In the genomic region with DNA sequence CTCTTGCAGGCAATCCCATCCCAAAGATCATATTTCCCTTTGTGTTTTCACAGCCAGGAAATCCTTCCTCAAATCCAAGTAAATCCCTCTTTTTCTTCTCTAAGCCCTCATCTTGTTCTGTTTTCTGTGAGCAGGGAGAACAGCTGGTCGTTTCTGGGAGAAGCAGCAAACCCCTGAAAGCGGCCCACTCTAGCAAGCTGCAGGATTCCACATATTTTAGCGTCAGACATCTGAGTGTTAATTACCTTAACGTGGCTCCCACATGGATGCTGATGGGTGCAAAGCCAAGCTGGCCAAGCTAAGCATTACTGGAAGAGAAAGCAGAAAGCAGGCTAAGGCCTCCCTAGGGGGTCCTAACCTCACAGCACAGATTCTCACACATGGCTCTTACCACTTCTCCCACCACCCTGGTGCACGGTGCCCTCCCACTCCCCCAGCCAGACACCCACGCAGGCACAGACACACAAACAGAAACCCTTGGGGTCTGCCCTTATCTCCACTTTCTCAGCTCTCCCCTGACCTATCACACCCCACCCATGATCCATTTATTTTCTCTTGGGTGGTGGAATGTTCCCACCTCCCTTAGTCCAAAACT, we compare ENCODE assay signal across 29 cellular contexts.
"Had no signal": no experiment of that assay in that cellular context is flagged by ENCODE, and none has a peak within 500 bp of the region (broad histone marks: within the 10 kb centered on the region; RNA-seq: fewer than 3 reads in every experiment).

No MANE protein-coding gene starts in this region.

- H3K36me3 Mint-ChIP-seq: activated CD8-positive, alpha-beta memory T cell treated with anti-CD3 and anti-CD28 coated beads, Interleukin-2, amount 10 ng/mL, durations not matched to agents 7 days and 5 days; activated naive CD4-positive, alpha-beta T cell treated with anti-CD3 and anti-CD28 coated beads, Interleukin-2, amount 50 U/mL, for 24 hours had no signal

- H3K27me3 ChIP-seq: colonic mucosa, gastroesophageal sphincter, ovary, stomach, thyroid gland, upper lobe of right lung had no signal

- H3K27ac ChIP-seq: colonic mucosa, gastroesophageal sphincter, ovary, stomach, thyroid gland, upper lobe of right lung had no signal

- H3K4me3 ChIP-seq: colonic mucosa, gastroesophageal sphincter, ovary, stomach, thyroid gland, upper lobe of right lung had no signal

- ATAC-seq: activated CD4-positive, alpha-beta T cell treated with anti-CD3 and anti-CD28 coated beads for 36 hours; activated CD8-positive, alpha-beta memory T cell treated with anti-CD3 and anti-CD28 coated beads, Interleukin-2, amount 10 ng/mL, durations not matched to agents 7 days and 5 days; activated CD8-positive, alpha-beta T cell treated with anti-CD3 and anti-CD28 coated beads, Interleukin-2, amount 10 ng/mL, durations not matched to agents 7 days and 5 days; gastroesophageal sphincter; left colon; natural killer cell treated with Interleukin-12 subunit alpha and Interleukin-12 subunit beta and Interleukin-15 and Interleukin-18, amount 100 ng/mL, for 72 hours; sciatic nerve; stimulated activated naive B cell treated with anti-CD40 and anti-IgM and Interleukin-4, amounts not matched to agents 10 μg/mL and 1 μg/mL and 100 μg/mL, for 72 hours; upper lobe of right lung had no signal

- DNase-seq: activated CD4-positive, alpha-beta T cell treated with anti-CD3 and anti-CD28 coated beads for 36 hours; activated CD4-positive, CD25-positive, alpha-beta regulatory T cell; activated CD8-positive, alpha-beta memory T cell treated with anti-CD3 and anti-CD28 coated beads, Interleukin-2, amount 10 ng/mL, durations not matched to agents 7 days and 5 days; activated CD8-positive, alpha-beta T cell treated with anti-CD3 and anti-CD28 coated beads, Interleukin-2, amount 10 ng/mL, durations not matched to agents 7 days and 5 days; activated T-cell treated with anti-CD3 and anti-CD28 coated beads, Interleukin-2, amount 50 U/mL, for 48 hours; colonic mucosa; effector CD8-positive, alpha-beta T cell; erythroblast; head of caudate nucleus; kidney; left colon; ovary; retina; small intestine; stimulated activated CD4-positive, alpha-beta T cell treated with anti-CD3 and anti-CD28 coated beads, Interleukin-1b, Interleukin-23, amount 100 ng/mL, for 48 hours; stimulated activated CD4-positive, alpha-beta T cell treated with anti-CD3 and anti-CD28 coated beads, Interleukin-4, amount 100 ng/mL, for 4 hours; stimulated activated CD8-positive, alpha-beta memory T cell treated with anti-CD3 and anti-CD28 coated beads, Interleukin-4, amount 100 ng/mL, for 48 hours; stimulated activated naive B cell treated with anti-CD40 and anti-IgM and Interleukin-4, amounts not matched to agents 10 μg/mL and 1 μg/mL and 100 μg/mL, for 72 hours; stomach; T-helper 1 cell; thyroid gland; upper lobe of right lung had no signal

- H3K4me3 Mint-ChIP-seq: activated CD4-positive, alpha-beta T cell treated with anti-CD3 and anti-CD28 coated beads for 36 hours; activated CD8-positive, alpha-beta memory T cell treated with anti-CD3 and anti-CD28 coated beads, Interleukin-2, amount 10 ng/mL, durations not matched to agents 7 days and 5 days; activated CD8-positive, alpha-beta T cell treated with anti-CD3 and anti-CD28 coated beads, Interleukin-2, amount 10 ng/mL, durations not matched to agents 7 days and 5 days; activated naive CD4-positive, alpha-beta T cell treated with anti-CD3 and anti-CD28 coated beads, Interleukin-2, amount 50 U/mL, for 24 hours; natural killer cell treated with Interleukin-12 subunit alpha and Interleukin-12 subunit beta and Interleukin-15 and Interleukin-18, amount 100 ng/mL, for 72 hours; stimulated activated naive B cell treated with anti-CD40 and anti-IgM and Interleukin-4, amounts not matched to agents 10 μg/mL and 1 μg/mL and 100 μg/mL, for 72 hours; T-helper 2 cell treated with Interferon-gamma antibody and Interleukin-4, amounts not matched to agents 5 μg/mL and 100 μg/mL, for 36 hours had no signal

- H3K4me1 ChIP-seq: colonic mucosa, gastroesophageal sphincter, stomach, thyroid gland, upper lobe of right lung had no signal

- H3K27ac Mint-ChIP-seq: activated CD4-positive, alpha-beta T cell treated with anti-CD3 and anti-CD28 coated beads for 36 hours; activated CD8-positive, alpha-beta memory T cell treated with anti-CD3 and anti-CD28 coated beads, Interleukin-2, amount 10 ng/mL, durations not matched to agents 7 days and 5 days; activated CD8-positive, alpha-beta T cell treated with anti-CD3 and anti-CD28 coated beads, Interleukin-2, amount 10 ng/mL, durations not matched to agents 7 days and 5 days; activated naive CD4-positive, alpha-beta T cell treated with anti-CD3 and anti-CD28 coated beads, Interleukin-2, amount 50 U/mL, for 24 hours; activated T-helper 2 cell treated with anti-CD3 and anti-CD28 coated beads, Interferon-gamma antibody, Interleukin-2, Interleukin-4, amounts not matched to agents 10 μg/mL and 5 μg/mL and 100 μg/mL, durations not matched to agents 14 hours and 24 hours and 36 hours; natural killer cell treated with Interleukin-12 subunit alpha and Interleukin-12 subunit beta and Interleukin-15 and Interleukin-18, amount 100 ng/mL, for 72 hours; progenitor cell of endocrine pancreas; stimulated activated naive B cell treated with anti-CD40 and anti-IgM and Interleukin-4, amounts not matched to agents 10 μg/mL and 1 μg/mL and 100 μg/mL, for 72 hours; T-helper 2 cell treated with Interferon-gamma antibody and Interleukin-4, amounts not matched to agents 5 μg/mL and 100 μg/mL, for 36 hours had no signal

- H3K4me1 Mint-ChIP-seq: activated CD4-positive, alpha-beta T cell treated with anti-CD3 and anti-CD28 coated beads for 36 hours; activated CD8-positive, alpha-beta memory T cell treated with anti-CD3 and anti-CD28 coated beads, Interleukin-2, amount 10 ng/mL, durations not matched to agents 7 days and 5 days; activated naive CD4-positive, alpha-beta T cell treated with anti-CD3 and anti-CD28 coated beads, Interleukin-2, amount 50 U/mL, for 24 hours; stimulated activated naive B cell treated with anti-CD40 and anti-IgM and Interleukin-4, amounts not matched to agents 10 μg/mL and 1 μg/mL and 100 μg/mL, for 72 hours had no signal

- H3K36me3 ChIP-seq: colonic mucosa, gastroesophageal sphincter, ovary, stomach, thyroid gland, upper lobe of right lung had no signal

- H3K27me3 Mint-ChIP-seq: activated CD4-positive, alpha-beta T cell treated with anti-CD3 and anti-CD28 coated beads for 36 hours; activated CD8-positive, alpha-beta memory T cell treated with anti-CD3 and anti-CD28 coated beads, Interleukin-2, amount 10 ng/mL, durations not matched to agents 7 days and 5 days; activated naive CD4-positive, alpha-beta T cell treated with anti-CD3 and anti-CD28 coated beads, Interleukin-2, amount 50 U/mL, for 24 hours; natural killer cell treated with Interleukin-12 subunit alpha and Interleukin-12 subunit beta and Interleukin-15 and Interleukin-18, amount 100 ng/mL, for 72 hours had no signal

- H3K9me3 ChIP-seq: colonic mucosa, ovary, thyroid gland had no signal
